Comparison of ENCODE assay signal across 19 cellular contexts in genomic region chr11:133669371-133670046, GRCh38.
"Had no signal": no experiment of that assay in that cellular context is flagged by ENCODE, and none has a peak within 500 bp of the region (broad histone marks: within the 10 kb centered on the region; RNA-seq: fewer than 3 reads in every experiment).

No MANE protein-coding gene starts in this region.

- DNase-seq: activated CD4-positive, alpha-beta T cell treated with anti-CD3 and anti-CD28 coated beads for 4 hours; activated naive CD8-positive, alpha-beta T cell treated with anti-CD3 and anti-CD28 coated beads for 36 hours; brain microvascular endothelial cell; effector memory CD8-positive, alpha-beta T cell; gastrocnemius medialis; heart right ventricle; islet precursor cell; pancreas; sigmoid colon; spleen; stimulated activated CD4-positive, alpha-beta T cell treated with anti-CD3 and anti-CD28 coated beads, Interleukin-1b, Interleukin-23, amount 100 ng/mL, for 48 hours; stomach; testis had no signal

- H3K4me1 ChIP-seq: gastrocnemius medialis, heart right ventricle, pancreas, sigmoid colon, spleen, stomach, testis had no signal

- H3K27ac Mint-ChIP-seq: activated naive CD8-positive, alpha-beta T cell treated with anti-CD3 and anti-CD28 coated beads for 36 hours; activated T-helper 1 cell treated with anti-CD3 and anti-CD28 coated beads, Interleukin-12 subunit alpha, Interleukin-12 subunit beta, Interleukin-2, Interleukin-4 antibody, amounts not matched to agents 30 ng/mL and 10 ng/mL and 1 ng/mL, durations not matched to agents 14 hours and 24 hours and 36 hours; effector memory CD8-positive, alpha-beta T cell; mesothelial cell of epicardium had no signal

- H3K9me3 ChIP-seq: gastrocnemius medialis, heart right ventricle, pancreas, sigmoid colon, spleen, stomach, testis had no signal

- H3K4me1 Mint-ChIP-seq: activated naive CD8-positive, alpha-beta T cell treated with anti-CD3 and anti-CD28 coated beads for 36 hours; central memory CD8-positive, alpha-beta T cell; mesothelial cell of epicardium had no signal

- H3K27me3 Mint-ChIP-seq: central memory CD8-positive, alpha-beta T cell; effector memory CD8-positive, alpha-beta T cell had no signal

- H3K4me3 Mint-ChIP-seq: activated naive CD8-positive, alpha-beta T cell treated with anti-CD3 and anti-CD28 coated beads for 36 hours; activated T-helper 1 cell treated with anti-CD3 and anti-CD28 coated beads, Interleukin-12 subunit alpha, Interleukin-12 subunit beta, Interleukin-2, Interleukin-4 antibody, amounts not matched to agents 30 ng/mL and 10 ng/mL and 1 ng/mL, durations not matched to agents 14 hours and 24 hours and 36 hours; central memory CD8-positive, alpha-beta T cell; effector memory CD8-positive, alpha-beta T cell; mesothelial cell of epicardium had no signal

- ATAC-seq: effector memory CD8-positive, alpha-beta T cell; gastrocnemius medialis; heart right ventricle; pancreas had no signal

- H3K4me3 ChIP-seq: coronary artery, gastrocnemius medialis, heart right ventricle, lung, pancreas, sigmoid colon, spleen, stomach, testis had no signal

- H3K9me3 Mint-ChIP-seq: activated naive CD8-positive, alpha-beta T cell treated with anti-CD3 and anti-CD28 coated beads for 36 hours; central memory CD8-positive, alpha-beta T cell; mesothelial cell of epicardium had no signal

- H3K27me3 ChIP-seq: brain microvascular endothelial cell, testis had no signal

- H3K27ac ChIP-seq: brain microvascular endothelial cell, coronary artery, epithelial cell of prostate, gastrocnemius medialis, heart right ventricle, pancreas, sigmoid colon, spleen, stomach, testis had no signal

- H3K36me3 ChIP-seq: brain microvascular endothelial cell, gastrocnemius medialis, heart right ventricle, pancreas, sigmoid colon, spleen, stomach had no signal

- H3K36me3 Mint-ChIP-seq: activated naive CD8-positive, alpha-beta T cell treated with anti-CD3 and anti-CD28 coated beads for 36 hours; mesothelial cell of epicardium had no signal
